In genomic region chr1:166838766-166839599, GRCh38 we compare ENCODE assay signal across 8 cellular contexts. TPM values are rescaled to one million over a fixed set of nuclear protein-coding genes. Genes with fewer than 3 reads are reported as not detected.
DNase-seq lines count a peak whose midpoint lies in the region; ATAC-seq, FAIRE-seq and TF ChIP-seq lines count a peak whose summit lies in the region.

Gene POGK, plus strand, starts transcription at chr1:166839475. Its CDS starts 1,482 bp downstream, at chr1:166840957.

- CTCF ChIA-PET in endothelial cell of umbilical vein (lab: Charles Lee): interaction anchor here (0.8 to 1.2 kb wide), 6 partner anchors 17 to 1581 kb away, joined by 3 to 6 read pairs (median 4); partner anchors contain the start of gene TADA1

- BruUV-seq in endothelial cell of umbilical vein (replicated peaks; lab: Mats Ljungman, UMichigan): no TSS peak

- H3K9me3 ChIP-seq in HUES64 (ENCODE audit: insufficient read depth, low read depth, low read length) (no peaks in the 10 kb centered on the region), OCI-LY3 (ENCODE audit: insufficient read depth, low read length) (no peaks in the 10 kb centered on the region), endothelial cell of umbilical vein (replicated peaks; ENCODE audit: control insufficient read depth, insufficient read depth, low read length) (no peaks in the 10 kb centered on the region)

- H3K27ac ChIP-seq in HUES64 (ENCODE audit: low read depth, low read length) (peak within 1 kb of the TSS; percentile 91), OCI-LY3 (ENCODE audit: low read length) (peak within 1 kb of the TSS; percentile 58), endothelial cell of umbilical vein (ENCODE audit: insufficient read depth, low read depth, low read length) (peak within 1 kb of the TSS; percentile 14)

- peak within 1 kb of the TSS; percentile 76 for H3K4me3 ChIP-seq in HUES64 (ENCODE audit: low read length)
- H3K4me3 ChIP-seq in OCI-LY3 (ENCODE audit: low read length): peak within 1 kb of the TSS; percentile 98
- peak within 1 kb of the TSS; percentile 35 to 63 (median 54) for H3K4me3 ChIP-seq in endothelial cell of umbilical vein (replicated peaks in 1 of 3; ENCODE audit: insufficient read depth in 1 of 3, low read depth in 1 of 3, low read length in 3 of 3)

- H3K9ac ChIP-seq in HUES64 (ENCODE audit: low read depth, low read length) (peak within 1 kb of the TSS; percentile 91), OCI-LY3 (ENCODE audit: low read length) (peak within 1 kb of the TSS; percentile 92), endothelial cell of umbilical vein (replicated peaks; ENCODE audit: extremely low read depth, insufficient read depth, low read length) (peak within 1 kb of the TSS; percentile 71)

- H3K27me3 ChIP-seq in HUES64 (ENCODE audit: insufficient read depth, low read length) (no peaks in the 10 kb centered on the region), OCI-LY3 (ENCODE audit: low read depth, low read length) (no peaks in the 10 kb centered on the region), endothelial cell of umbilical vein (ENCODE audit: control insufficient read depth in 2 of 2, insufficient read depth in 2 of 2, low read length in 2 of 2) (no peaks in the 10 kb centered on the region)

- H3K4me2 ChIP-seq in OCI-LY3 (ENCODE audit: low read length): peak within 1 kb of the TSS; percentile 99
- H3K4me2 ChIP-seq in endothelial cell of umbilical vein (ENCODE audit: insufficient read depth, low read length): peak within 1 kb of the TSS; percentile 84

- no peaks in the 10 kb centered on the region for H3K9me1 ChIP-seq in endothelial cell of umbilical vein (replicated peaks; ENCODE audit: control insufficient read depth, extremely low read depth, insufficient read depth, low read length)

- H3K4me1 ChIP-seq in HUES64 (ENCODE audit: insufficient read depth, low read length) (peaks cover 15% of the 10 kb centered on the region), OCI-LY3 (ENCODE audit: low read length) (peaks cover 22% of the 10 kb centered on the region), endothelial cell of umbilical vein (ENCODE audit: control insufficient read depth, extremely low read depth, insufficient read depth, low read length) (peaks cover 18% of the 10 kb centered on the region)

- H3K79me2 ChIP-seq in OCI-LY3 (ENCODE audit: low read length) (peaks cover 52% of the 10 kb centered on the region), endothelial cell of umbilical vein (ENCODE audit: control insufficient read depth, insufficient read depth, low read length) (peaks cover 31% of the 10 kb centered on the region)

- FAIRE-seq in D721Med (lab: Jason Lieb, UNC) (no peak), endothelial cell of umbilical vein (lab: Jason Lieb, UNC) (peak; percentile 79)

- POLR2A ChIA-PET in endothelial cell of umbilical vein (lab: Charles Lee): interaction anchor here (0.8 kb wide), 1 partner anchor 37 kb away, joined by 3 read pairs; the partner anchor contains the start of gene TADA1

- dilution Hi-C loops in endothelial cell of umbilical vein (cut with MboI; ENCODE audit: extremely low pct_ligation_motif_present, low sequenced_read_pairs): no loop called here

- H2AFZ ChIP-seq in OCI-LY3 (ENCODE audit: low read depth, low read length): peak within 1 kb of the TSS; percentile 96
- peak within 1 kb of the TSS; percentile 81 for H2AFZ ChIP-seq in endothelial cell of umbilical vein (ENCODE audit: low read depth, low read length)

- peaks cover 34% of the 10 kb centered on the region for H3K36me3 ChIP-seq in HUES64 (ENCODE audit: insufficient read depth, low read length)
- peaks cover 30% of the 10 kb centered on the region for H3K36me3 ChIP-seq in OCI-LY3 (replicated peaks; ENCODE audit: low read depth, low read length)
- peaks cover 11 to 22% of the 10 kb centered on the region in 2 experiments for H3K36me3 ChIP-seq in endothelial cell of umbilical vein (ENCODE audit: control insufficient read depth in 2 of 2, extremely low read depth in 1 of 2, insufficient read depth in 2 of 2, low read length in 2 of 2)

- TF ChIP-seq POLR2A in endothelial cell of umbilical vein (IDR thresholded peaks at IDR 0.05; ENCODE audit: low read depth, low read length): peak; percentile 81

- TF ChIP-seq CTCF in D721Med (IDR thresholded peaks at IDR 0.05; ENCODE audit: insufficient read depth, missing control alignments) (no peak), OCI-LY3 (IDR thresholded peaks at IDR 0.05; ENCODE audit: low read depth, low read length) (no peak), endothelial cell of umbilical vein (IDR thresholded peaks at IDR 0.05; ENCODE audit: extremely low read depth in 1 of 2, insufficient read depth in 1 of 2, low read depth in 1 of 2, low read length in 2 of 2) (no peak)

- DNase-seq in D721Med (ENCODE audit: insufficient read length, low spot score): peak; percentile 88
- DNase-seq in activated T-cell treated with anti-CD3 and anti-CD28 coated beads for 1 hour (ENCODE audit: low read depth): peak; percentile 68
- DNase-seq in endothelial cell of umbilical vein (ENCODE audit: low read depth, low spot score): peak; percentile 90
- DNase-seq in middle frontal gyrus (ENCODE audit: extremely low spot score, low spot score): peak; percentile 85
- peak; percentile 45 to 62 for DNase-seq in stimulated activated CD8-positive, alpha-beta memory T cell treated with anti-CD3 and anti-CD28 coated beads, Interleukin-2, amount 100 ng/mL, for 1 hour (ENCODE audit: low read depth in 2 of 2)

- intact Hi-C loops in endothelial cell of umbilical vein (cut with micrococcal nuclease): loop anchor here (1.0 to 5.0 kb wide), 2 partner anchors 37 to 1012 kb away; partner anchors contain the start of genes TADA1 and UCK2

- WGBS in HUES64: 2% methylated on average over 63 of the region's 63 CpGs

- peak; percentile 98 for ATAC-seq in GM21515 (IDR thresholded peaks at IDR 0.05; ENCODE audit: unreplicated experiment)

- H4K20me1 ChIP-seq in OCI-LY3 (ENCODE audit: insufficient read depth, low read length) (peaks cover 9% of the 10 kb centered on the region; the same call in 1 of the 2 replicates), endothelial cell of umbilical vein (replicated peaks; ENCODE audit: control insufficient read depth, extremely low read depth, insufficient read depth, low read length) (no peaks in the 10 kb centered on the region)

TF ChIP-seq in endothelial cell of umbilical vein, 7 proteins besides CTCF, POLR2A, EP300 and RAD21:
- TF ChIP-seq FOS (IDR thresholded peaks at IDR 0.05; ENCODE audit: borderline replicate concordance, insufficient read depth, low read length) (no peak), MYC (IDR thresholded peaks at IDR 0.05; ENCODE audit: low read depth, low read length) (peak; percentile 92), EZH2 (IDR thresholded peaks at IDR 0.05; ENCODE audit: borderline replicate concordance, low read depth, low read length, severe bottlenecking) (no peak), POLR2AphosphoS5 (IDR thresholded peaks at IDR 0.05; ENCODE audit: insufficient read depth, low read depth, low read length) (peak; percentile 77), GATA2 (IDR thresholded peaks at IDR 0.05; ENCODE audit: insufficient read depth, insufficient read length, low read depth, low read length) (no peak), JUN (IDR thresholded peaks at IDR 0.05; ENCODE audit: borderline replicate concordance, insufficient read depth, insufficient read length, low read depth) (no peak)
- TF ChIP-seq, protein P1, sequence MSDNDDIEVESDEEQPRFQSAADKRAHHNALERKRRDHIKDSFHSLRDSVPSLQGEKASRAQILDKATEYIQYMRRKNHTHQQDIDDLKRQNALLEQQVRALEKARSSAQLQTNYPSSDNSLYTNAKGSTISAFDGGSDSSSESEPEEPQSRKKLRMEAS (IDR thresholded peaks at IDR 0.05; ENCODE audit: insufficient read depth, insufficient read length): peak; percentile 77

RNA-seq across cellular contexts. Expression of gene POGK, which starts in this region (rescaled TPM):
- polyA plus RNA-seq in HUES64 (2013, experiment 1 of 2): 28.5 TPM
- polyA plus RNA-seq in HUES64 (2013, experiment 2 of 2): 30.5 TPM
- 31.8 and 32.2 TPM in 2 replicates for total RNA-seq in endothelial cell of umbilical vein
- 10.5 and 12.5 TPM in 2 replicates for polyA plus RNA-seq in endothelial cell of umbilical vein
- 12.3 and 13.0 TPM in 2 replicates for polyA plus RNA-seq in endothelial cell of umbilical vein (2011; cell fraction: cytosol; rRNA removed)
- 21.4 and 23.2 TPM in 2 replicates for polyA plus RNA-seq in endothelial cell of umbilical vein (2011; cell fraction: nucleus; rRNA removed)
- 15.6 and 20.6 TPM in 2 replicates for polyA plus RNA-seq in endothelial cell of umbilical vein (2012)
- polyA minus RNA-seq in endothelial cell of umbilical vein: 22.5 and 24.6 TPM in 2 replicates
- polyA minus RNA-seq in endothelial cell of umbilical vein (2011; cell fraction: cytosol; rRNA and poly(A)+ RNA removed): 28.6 TPM
- 15.7 and 20.1 TPM in 2 replicates for polyA minus RNA-seq in endothelial cell of umbilical vein (2011; cell fraction: nucleus; rRNA and poly(A)+ RNA removed)

Comparison
In these comparisons a context has a peak if more than half of its experiments do, and no peak if none do; other contexts are left out.
1. Peak in every context shown above with its lines: DNase-seq, ATAC-seq, H3K4me3 ChIP-seq and H3K27ac ChIP-seq.
2. H3K27ac ChIP-seq: peak in every context shown above with its lines; median percentile 91 in HUES64; 58 in OCI-LY3; 14 in endothelial cell of umbilical vein.